In genomic region chr18:8706545-8706980, GRCh38 we compare ENCODE assay signal across 8 cellular contexts. TPM values are rescaled to one million over a fixed set of nuclear protein-coding genes. Genes with fewer than 3 reads are reported as not detected.
DNase-seq lines count a peak whose midpoint lies in the region; TF ChIP-seq lines count a peak whose summit lies in the region.

No MANE protein-coding gene starts in this region.

- H3T11ph ChIP-seq in H9 (ENCODE audit: low read length), result no peak overlapping the region

- no peak overlapping the region for H3K23ac ChIP-seq in H9 (ENCODE audit: insufficient read length, low read depth, low read length)

- H2AFZ ChIP-seq in H9 (ENCODE audit: low read length), result no peak overlapping the region

- H3K4me3 Mint-ChIP-seq in H9, result peak overlapping the region; percentile 92 to 96

- H3K14ac ChIP-seq in H9 (ENCODE audit: insufficient read depth, low read length), result peak overlapping the region; percentile 72

- peak overlapping the region; percentile 91 for H3K4me2 ChIP-seq in H9 (ENCODE audit: insufficient read depth, insufficient read length, low read length)

- DNase-seq in AG04450 (ENCODE audit: low read depth, low spot score) (no peak), H9 (no peak), NCI-H1436 (lab: John Stamatoyannopoulos, UW) (no peak), kidney tubule cell (ENCODE audit: low spot score) (no peak), AML-193 (lab: John Stamatoyannopoulos, UW) (no peak)
- peak; percentile 5 for DNase-seq in activated effector memory CD4-positive, alpha-beta T cell treated with Interleukin-2 at 50 U/mL for 16 hours

- no peak overlapping the region for H4K8ac ChIP-seq in H9 (replicated peaks; ENCODE audit: insufficient read length, low read depth, low read length)

- H4K20me1 ChIP-seq in H9 (ENCODE audit: control insufficient read depth, insufficient read depth, insufficient read length), result no peaks in the 10 kb centered on the region

- H3K23me2 ChIP-seq in H9 (ENCODE audit: insufficient read length, low read depth, low read length, poor library complexity, severe bottlenecking), result peaks cover 20% of the 10 kb centered on the region

- POLR2A ChIA-PET in AG04450 (lab: Yijun Ruan, JAX), result interaction anchor here (1.6 kb wide), 2 partner anchors 41 to 44 kb away, joined by 3 to 5 read pairs; no protein-coding TSS in a partner anchor

- H2BK12ac ChIP-seq in H9 (ENCODE audit: insufficient read length, low read depth, low read length), result no peak overlapping the region

- H3K36me3 ChIP-seq in iPS-20b (ENCODE audit: insufficient read depth, low read depth, low read length) (no peaks in the 10 kb centered on the region), stomach smooth muscle (ENCODE audit: control insufficient read depth in 2 of 2, insufficient read depth in 2 of 2, low read length in 2 of 2) (no peaks in the 10 kb centered on the region)

- no peak overlapping the region for H4K91ac ChIP-seq in H9 (ENCODE audit: insufficient read length, low read depth, low read length)

- H3K4me3 ChIP-seq in AG04450 (ENCODE audit: low read depth, low read length) (peak overlapping the region; percentile 82), iPS-20b (ENCODE audit: low read length) (peak overlapping the region; percentile 72), stomach smooth muscle (ENCODE audit: low read length in 2 of 2) (peak overlapping the region; percentile 70 to 86)

- H3K9me3 ChIP-seq in AG04450 (ENCODE audit: control insufficient read depth, insufficient read depth, low read length), result no peaks in the 10 kb centered on the region; the same call in 1 of the 2 replicates
- no peaks in the 10 kb centered on the region for H3K9me3 ChIP-seq in H9 (ENCODE audit: control insufficient read depth, low read depth, low read length)
- no peaks in the 10 kb centered on the region for H3K9me3 ChIP-seq in iPS-20b (ENCODE audit: insufficient read depth, low read depth, low read length)
- no peaks in the 10 kb centered on the region for H3K9me3 ChIP-seq in stomach smooth muscle (ENCODE audit: control insufficient read depth in 2 of 2, low read length in 2 of 2)

- H2BK120ac ChIP-seq in H9 (ENCODE audit: low read depth, low read length, poor library complexity, severe bottlenecking), result no peak overlapping the region

- peaks cover 6 to 23% (median 11%) of the 10 kb centered on the region in 3 experiments for H3K36me3 Mint-ChIP-seq in H9 (ENCODE audit: insufficient read depth in 1 of 3, low read depth in 3 of 3)

- H3K4me1 ChIP-seq in H9 (ENCODE audit: insufficient read depth, low read length), result no peaks in the 10 kb centered on the region; the same call in 1 of the 2 replicates
- H3K4me1 ChIP-seq in iPS-20b (ENCODE audit: insufficient read depth, low read length), result peaks cover 21% of the 10 kb centered on the region
- H3K4me1 ChIP-seq in stomach smooth muscle (ENCODE audit: control insufficient read depth, insufficient read depth, low read length), result peaks cover 40% of the 10 kb centered on the region

- no peak overlapping the region for H3K56ac ChIP-seq in H9 (ENCODE audit: insufficient read length, low read depth, low read length)

- WGBS in H9 (ENCODE audit: extremely low coverage, insufficient read length, low lambda C conversion rate), result no CpG with 5 or more reads among the region's 38 CpGs

- peaks cover 25% of the 10 kb centered on the region for H3K27me3 Mint-ChIP-seq in H9 (ENCODE audit: low read depth)

- no peak overlapping the region for H3K4ac ChIP-seq in H9 (ENCODE audit: low read depth, low read length)

- CTCF ChIA-PET in AG04450 (lab: Charles Lee), result interaction anchor here (1.3 to 1.8 kb wide), 3 partner anchors 11 to 282 kb away, joined by 4 to 6 read pairs (median 5); no protein-coding TSS in a partner anchor

- no peak overlapping the region for H2BK20ac ChIP-seq in H9 (ENCODE audit: low read depth, low read length, poor library complexity, severe bottlenecking)

- no peak for TF ChIP-seq CTCF in AG04450 (IDR thresholded peaks at IDR 0.05; ENCODE audit: low read depth, low read length)
- TF ChIP-seq CTCF in H9 (conservative IDR thresholded peaks at IDR 0.05), result no peak

- H2BK5ac ChIP-seq in H9 (ENCODE audit: insufficient read length, low read length), result no peak overlapping the region

- H3K27ac ChIP-seq in AG04450 (ENCODE audit: low read depth, low read length) (peak overlapping the region; percentile 80), H9 (ENCODE audit: insufficient read length, low read depth, low read length) (no peak overlapping the region), iPS-20b (ENCODE audit: low read length) (no peak overlapping the region), stomach smooth muscle (ENCODE audit: low read length) (peak overlapping the region; percentile 90)

- H3K27ac Mint-ChIP-seq in H9, result peak overlapping the region in 2 of 3 experiments; percentile 53 to 92; a peak in 4 of 7 replicates

- H3K27me3 ChIP-seq in AG04450 (ENCODE audit: control insufficient read depth, insufficient read depth, low read length) (no peaks in the 10 kb centered on the region), H9 (ENCODE audit: insufficient read depth, low read length) (no peaks in the 10 kb centered on the region; the same call in 1 of the 2 replicates), iPS-20b (ENCODE audit: insufficient read depth, low read length) (peaks cover 39% of the 10 kb centered on the region), stomach smooth muscle (ENCODE audit: control insufficient read depth in 1 of 2, insufficient read depth in 2 of 2, low read length in 2 of 2) (no peaks in the 10 kb centered on the region)

- H4K5ac ChIP-seq in H9 (ENCODE audit: insufficient read length, low read depth, low read length), result no peak overlapping the region

- peak overlapping the region; percentile 46 for H3K9ac ChIP-seq in H9 (ENCODE audit: extremely low read depth, insufficient read length, low read length)
- peak overlapping the region; percentile 51; the same call in 1 of the 2 replicates for H3K9ac ChIP-seq in iPS-20b (ENCODE audit: low read depth, low read length)
- H3K9ac ChIP-seq in stomach smooth muscle (ENCODE audit: low read length in 2 of 2), result peak overlapping the region; percentile 84 to 93

- H3K18ac ChIP-seq in H9 (ENCODE audit: insufficient read length, low read depth, low read length), result peak overlapping the region; percentile 23

- H2BK15ac ChIP-seq in H9 (ENCODE audit: low read depth, low read length), result no peak overlapping the region

- H3K4me1 Mint-ChIP-seq in H9, result peaks cover 42 to 48% of the 10 kb centered on the region in 2 experiments

- peaks cover 2 to 8% of the 10 kb centered on the region in 2 experiments; a peak in 4 of 5 replicates for H3K9me3 Mint-ChIP-seq in H9

- no peaks in the 10 kb centered on the region for H3K79me1 ChIP-seq in H9 (ENCODE audit: insufficient read depth, low read depth, low read length, poor library complexity, severe bottlenecking)

- no peak overlapping the region for H2AK5ac ChIP-seq in H9 (ENCODE audit: insufficient read length, low read length)

- peaks cover 7% of the 10 kb centered on the region; the same call in 1 of the 2 replicates for H3K79me2 ChIP-seq in H9 (ENCODE audit: insufficient read depth, low read length)

RNA-seq across cellular contexts. Expression of gene MTCL1, which starts 1.2 kb away (rescaled TPM):
- 54.5 and 56.6 TPM in 2 replicates for polyA plus RNA-seq in AG04450 (2011; rRNA removed)
- 119 and 120 TPM in 2 replicates for polyA minus RNA-seq in AG04450 (2011; rRNA and poly(A)+ RNA removed)
- total RNA-seq in H9 (2021), result 45.1 and 50.7 TPM in 2 replicates

Comparison
In these comparisons a context has a peak if more than half of its experiments do, and no peak if none do; other contexts are left out.
1. H3K27ac ChIP-seq: peak in AG04450 (single experiment) and stomach smooth muscle (single experiment); none in H9 (single experiment) and iPS-20b (single experiment).
2. Peak in every context shown above with its lines, with median percentiles within 50 percentile points of each other: H3K4me3 ChIP-seq and H3K9ac ChIP-seq.